1 cellular context compared by ENCODE assay signal in genomic region chr17:47789611-47790520, GRCh38.
TF ChIP-seq lines count a peak whose summit lies in the region.

No MANE protein-coding gene starts in this region.

TF ChIP-seq in HEK293, 187 proteins besides CTCF, POLR2A, EP300 and RAD21 (continued from another document and continues in another):
- TF ChIP-seq OSR2 (tag by site-specific recombination; IDR thresholded peaks at IDR 0.05) (no peak), ZNF202 (tag by site-specific recombination; IDR thresholded peaks at IDR 0.05; ENCODE audit: borderline replicate concordance) (no peak), SCRT2 (tag by site-specific recombination; IDR thresholded peaks at IDR 0.05) (peak; percentile 41; the same call in 1 of the 2 replicates), ZBTB17 (tag by site-specific recombination; IDR thresholded peaks at IDR 0.05) (peak; percentile 77), ZBTB21 (tag by site-specific recombination; IDR thresholded peaks at IDR 0.05) (0 out of 2 replicates have a peak, but pooled peaks have one; percentile 11), ZNF692 (tag by site-specific recombination; IDR thresholded peaks at IDR 0.05) (peak; percentile 80; the same call in 1 of the 2 replicates), ZNF394 (tag by site-specific recombination; IDR thresholded peaks at IDR 0.05; ENCODE audit: borderline replicate concordance) (peak; percentile 42; the same call in 1 of the 2 replicates), ZNF426 (tag by site-specific recombination; IDR thresholded peaks at IDR 0.05) (no peak), ZBTB6 (tag by site-specific recombination; IDR thresholded peaks at IDR 0.05) (0 out of 2 replicates have a peak, but pooled peaks have one; percentile 31), ZFP69B (tag by site-specific recombination; IDR thresholded peaks at IDR 0.05) (peak; percentile 64), ZNF514 (tag by site-specific recombination; IDR thresholded peaks at IDR 0.05) (no peak), KLF1 (tag by site-specific recombination; IDR thresholded peaks at IDR 0.05) (peak; percentile 54; the same call in 1 of the 2 replicates), ZBTB11 (tag by site-specific recombination; conservative IDR thresholded peaks at IDR 0.05; ENCODE audit: low read depth) (peak; percentile 76), PBX3 (CRISPR knock-in tag; IDR thresholded peaks at IDR 0.05) (no peak), GLIS2 (tag by site-specific recombination; IDR thresholded peaks at IDR 0.05) (peak; percentile 80), SP2 (tag by site-specific recombination; IDR thresholded peaks at IDR 0.05) (peak; percentile 21; the same call in 1 of the 2 replicates), ZSCAN16 (tag by site-specific recombination; IDR thresholded peaks at IDR 0.05) (no peak), PATZ1 (tag by site-specific recombination; IDR thresholded peaks at IDR 0.05) (peak; percentile 49), ZNF654 (tag by site-specific recombination; IDR thresholded peaks at IDR 0.05; ENCODE audit: low read depth) (peak; percentile 30; the same call in 1 of the 2 replicates), ZNF670 (tag by site-specific recombination; IDR thresholded peaks at IDR 0.05; ENCODE audit: low read depth) (no peak), ZXDB (tag by site-specific recombination; IDR thresholded peaks at IDR 0.05) (0 out of 2 replicates have a peak, but pooled peaks have one; percentile 30), EGR2 (tag by site-specific recombination; IDR thresholded peaks at IDR 0.05; ENCODE audit: low read depth) (no peak), ZNF184 (tag by site-specific recombination; IDR thresholded peaks at IDR 0.05) (no peak), ZNF302 (tag by site-specific recombination; IDR thresholded peaks at IDR 0.05; ENCODE audit: low read depth) (no peak), ZNF133 (tag by site-specific recombination; IDR thresholded peaks at IDR 0.05) (no peak), ZNF513 (tag by site-specific recombination; IDR thresholded peaks at IDR 0.05) (no peak), ZSCAN30 (tag by site-specific recombination; IDR thresholded peaks at IDR 0.05) (0 out of 2 replicates have a peak, but pooled peaks have one; percentile 34), ZNF2 (tag by site-specific recombination; IDR thresholded peaks at IDR 0.05) (0 out of 2 replicates have a peak, but pooled peaks have one; percentile 36), ZBTB20 (tag by site-specific recombination; IDR thresholded peaks at IDR 0.05) (peak; percentile 88), ZNF660 (tag by site-specific recombination; IDR thresholded peaks at IDR 0.05) (peak; percentile 59; the same call in 1 of the 2 replicates), ZNF518A (tag by site-specific recombination; conservative IDR thresholded peaks at IDR 0.05; ENCODE audit: low read depth) (no peak), ZNF324 (tag by site-specific recombination; IDR thresholded peaks at IDR 0.05) (0 out of 2 replicates have a peak, but pooled peaks have one; percentile 20), ZNF398 (tag by site-specific recombination; IDR thresholded peaks at IDR 0.05) (0 out of 2 replicates have a peak, but pooled peaks have one; percentile 23), FEZF1 (tag by site-specific recombination; IDR thresholded peaks at IDR 0.05) (no peak), ZNF600 (tag by site-specific recombination; IDR thresholded peaks at IDR 0.05) (peak; percentile 77), ZFP37 (tag by site-specific recombination; IDR thresholded peaks at IDR 0.05) (0 out of 2 replicates have a peak, but pooled peaks have one; percentile 82), ZNF560 (tag by site-specific recombination; IDR thresholded peaks at IDR 0.05; ENCODE audit: borderline replicate concordance) (no peak), KLF17 (tag by site-specific recombination; IDR thresholded peaks at IDR 0.05) (peak; percentile 66)
